In the genomic region with DNA sequence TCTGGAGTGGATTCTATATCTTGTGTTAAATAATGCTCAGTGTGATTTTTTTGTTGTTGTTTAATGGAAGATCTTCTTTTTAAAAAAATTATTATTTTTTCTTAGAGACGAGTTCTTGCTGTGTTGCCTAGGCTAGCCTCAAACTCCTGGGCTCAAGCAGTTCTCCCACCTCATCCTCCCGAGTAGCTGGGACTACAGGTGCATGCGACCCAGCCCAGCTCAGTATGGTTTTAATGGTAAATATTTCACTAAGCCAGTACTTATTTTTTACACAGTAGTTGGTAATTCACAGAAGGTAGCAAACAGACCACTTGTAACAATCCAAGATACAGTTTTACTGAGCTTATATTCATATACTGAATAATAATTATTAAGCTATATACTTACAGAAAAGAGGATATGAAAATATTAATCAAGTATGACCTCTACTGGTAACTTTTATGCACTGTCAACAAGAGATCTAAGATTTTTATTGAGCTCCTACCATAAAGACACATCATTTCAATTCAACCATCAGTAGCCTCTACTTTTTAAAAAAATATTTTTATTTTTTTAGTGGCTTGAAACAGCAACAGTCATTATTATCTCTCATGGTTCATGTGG, we compare ENCODE assay signal across 9 cellular contexts. TPM values are rescaled to one million over a fixed set of nuclear protein-coding genes. Genes with fewer than 3 reads are reported as not detected.
DNase-seq lines count a peak whose midpoint lies in the region; ATAC-seq and TF ChIP-seq lines count a peak whose summit lies in the region.
"Had no signal": no experiment of that assay in that cellular context is flagged by ENCODE, and none has a peak within 500 bp of the region (broad histone marks: within the 10 kb centered on the region; RNA-seq: fewer than 3 reads in every experiment).

No MANE protein-coding gene starts in this region.

- no peaks in the 10 kb centered on the region for H4K20me1 ChIP-seq in H9 (ENCODE audit: control insufficient read depth, insufficient read depth, insufficient read length)

- no peak overlapping the region for H3K9ac ChIP-seq in H9 (ENCODE audit: extremely low read depth, insufficient read length, low read length)

- no peaks in the 10 kb centered on the region for H3K23me2 ChIP-seq in H9 (ENCODE audit: insufficient read length, low read depth, low read length, poor library complexity, severe bottlenecking)

- no peaks in the 10 kb centered on the region for H3K36me3 Mint-ChIP-seq in H9 (ENCODE audit: insufficient read depth in 1 of 3, low read depth in 3 of 3)
- H3K36me3 Mint-ChIP-seq in T-cell, result peaks cover 20% of the 10 kb centered on the region

- TF ChIP-seq CTCF in H9 (conservative IDR thresholded peaks at IDR 0.05) (peak; percentile 45; the same call in 2 of the 3 replicates), upper lobe of left lung (IDR thresholded peaks at IDR 0.05) (peak; percentile 32 to 59 (median 50))

- no peak overlapping the region for H2AFZ ChIP-seq in H9 (ENCODE audit: low read length)

- H3K27me3 ChIP-seq in H9 (ENCODE audit: insufficient read depth, low read length) (no peaks in the 10 kb centered on the region), upper lobe of left lung (no peaks in the 10 kb centered on the region)

- no peak for TF ChIP-seq POLR2A in upper lobe of left lung (IDR thresholded peaks at IDR 0.05)

- no peak overlapping the region for H3K4me3 Mint-ChIP-seq in H9
- H3K4me3 Mint-ChIP-seq in T-cell, result no peak overlapping the region

- H3K9me3 Mint-ChIP-seq in H9, result no peaks in the 10 kb centered on the region; a peak in 1 of 5 replicates
- peaks cover 0 to 7% (median 0%) of the 10 kb centered on the region in 3 donors for H3K9me3 Mint-ChIP-seq in T-cell

- H3K4me2 ChIP-seq in H9 (ENCODE audit: insufficient read depth, insufficient read length, low read length), result no peak overlapping the region

- H3K56ac ChIP-seq in H9 (ENCODE audit: insufficient read length, low read depth, low read length), result no peak overlapping the region

- no peak overlapping the region for H3K14ac ChIP-seq in H9 (ENCODE audit: insufficient read depth, low read length)

- H3K79me1 ChIP-seq in H9 (ENCODE audit: insufficient read depth, low read depth, low read length, poor library complexity, severe bottlenecking), result no peaks in the 10 kb centered on the region

- CTCF ChIA-PET in T-cell (lab: Charles Lee), result interaction anchor here (0.5 to 2.1 kb wide), 49 partner anchors 8 to 856 kb away, joined by 3 to 35 read pairs (median 4); a partner anchor contains a TSS

- no peak overlapping the region for H3T11ph ChIP-seq in H9 (ENCODE audit: low read length)

- H4K91ac ChIP-seq in H9 (ENCODE audit: insufficient read length, low read depth, low read length), result no peak overlapping the region

- DNase-seq in AML-193 (lab: John Stamatoyannopoulos, UW), result peak; percentile 22 to 51
- no peak for DNase-seq in H9
- no peak for DNase-seq in T-cell
- DNase-seq in left ventricle myocardium superior, result no peak
- no peak for DNase-seq in upper lobe of left lung
- DNase-seq in caudate nucleus (lab: John Stamatoyannopoulos, UW), result no peak
- DNase-seq in stimulated activated naive CD4-positive, alpha-beta T cell treated with Interleukin-2 at 50 U/mL for 16 hours (lab: John Stamatoyannopoulos, UW), result no peak
- DNase-seq in NCI-H187 treated with DMSO at 0.1 percent for 48 hours (lab: John Stamatoyannopoulos, UW), result no peak

- H3K79me2 ChIP-seq in H9 (ENCODE audit: insufficient read depth, low read length), result no peaks in the 10 kb centered on the region

- ATAC-seq in T-cell (replicated peaks in 1 of 4) (peak in 3 of 4 experiments; percentile 48 to 66 (median 55)), left ventricle myocardium superior (peak; percentile 55), upper lobe of left lung (ENCODE audit: low FRiP score in 2 of 2) (peak in 1 of 2 donors; percentile 58)

- H2BK5ac ChIP-seq in H9 (ENCODE audit: insufficient read length, low read length), result no peak overlapping the region

- H2BK120ac ChIP-seq in H9 (ENCODE audit: low read depth, low read length, poor library complexity, severe bottlenecking), result no peak overlapping the region

- no peaks in the 10 kb centered on the region for H3K4me1 ChIP-seq in H9 (ENCODE audit: insufficient read depth, low read length)
- peaks cover 0 to 3% (median under 1%) of the 10 kb centered on the region in 4 donors for H3K4me1 ChIP-seq in upper lobe of left lung

- H3K4me3 ChIP-seq in upper lobe of left lung, result no peak overlapping the region

- H3K4me1 Mint-ChIP-seq in H9 (no peaks in the 10 kb centered on the region), T-cell (peaks cover 0 to 6% (median 0%) of the 10 kb centered on the region in 3 donors)

- WGBS in H9 (ENCODE audit: extremely low coverage, insufficient read length, low lambda C conversion rate), result no CpG with 5 or more reads among the region's 3 CpGs
- WGBS in upper lobe of left lung, 2 donors, result 83 to 85% methylated on average over 3 of the region's 3 CpGs

- no peak overlapping the region for H4K5ac ChIP-seq in H9 (ENCODE audit: insufficient read length, low read depth, low read length)

- peaks cover 0 to 31% (median 2%) of the 10 kb centered on the region in 4 donors for H3K36me3 ChIP-seq in upper lobe of left lung

- H3K27ac Mint-ChIP-seq in H9 (no peak overlapping the region), T-cell (no peak overlapping the region)

- TF ChIP-seq EP300 in upper lobe of left lung (IDR thresholded peaks at IDR 0.05), result no peak

- no peak overlapping the region for H3K4ac ChIP-seq in H9 (ENCODE audit: low read depth, low read length)

- no peak overlapping the region for H3K18ac ChIP-seq in H9 (ENCODE audit: insufficient read length, low read depth, low read length)

- H2BK20ac ChIP-seq in H9 (ENCODE audit: low read depth, low read length, poor library complexity, severe bottlenecking), result no peak overlapping the region

- H4K8ac ChIP-seq in H9 (replicated peaks; ENCODE audit: insufficient read length, low read depth, low read length), result no peak overlapping the region

- H3K27ac ChIP-seq in H9 (ENCODE audit: insufficient read length, low read depth, low read length) (no peak overlapping the region), upper lobe of left lung (no peak overlapping the region), caudate nucleus (ENCODE audit: low read depth, low read length) (no peak overlapping the region)

- H3K9me3 ChIP-seq in H9 (ENCODE audit: control insufficient read depth, low read depth, low read length) (no peaks in the 10 kb centered on the region), upper lobe of left lung (no peaks in the 10 kb centered on the region)

- no peak overlapping the region for H2AK5ac ChIP-seq in H9 (ENCODE audit: insufficient read length, low read length)

- no peaks in the 10 kb centered on the region for H3K27me3 Mint-ChIP-seq in H9 (ENCODE audit: low read depth)
- no peaks in the 10 kb centered on the region for H3K27me3 Mint-ChIP-seq in T-cell

- no peak overlapping the region for H3K23ac ChIP-seq in H9 (ENCODE audit: insufficient read length, low read depth, low read length)

- no peak overlapping the region for H2BK15ac ChIP-seq in H9 (ENCODE audit: low read depth, low read length)

- intact Hi-C loops in left ventricle myocardium superior (cut with micrococcal nuclease), result no loop called here

- POLR2A ChIA-PET in T-cell (lab: Charles Lee), result interaction anchor here (0.5 to 1.7 kb wide), 5 partner anchors 22 to 583 kb away, joined by 3 to 9 read pairs (median 3); a partner anchor contains a TSS

- H2BK12ac ChIP-seq in H9 (ENCODE audit: insufficient read length, low read depth, low read length), result no peak overlapping the region

RNA-seq across cellular contexts. Expression of a gene that starts 6.1 kb away (rescaled TPM):
- total RNA-seq in H9 (2021) (91.5 and 93.2 TPM in 2 replicates), T-cell (10 to 100 TPM; 34.3 to 85.8 (median 71.9) TPM), left ventricle myocardium superior (814 TPM), upper lobe of left lung (100 to 1,000 TPM in 5 of 6 donors, 10 to 100 TPM in 1; 57.6 to 914 (median 315) TPM)

RNA-seq across cellular contexts. Expression of a gene that starts 32.0 kb away (rescaled TPM):
- 18.9 and 20.2 TPM in 2 replicates for total RNA-seq in H9 (2021)
- 10 to 100 TPM; 37.1 to 60.0 (median 41.1) TPM for total RNA-seq in T-cell
- total RNA-seq in left ventricle myocardium superior, result 53.3 TPM
- total RNA-seq in upper lobe of left lung, result 10 to 100 TPM in 5 of 6 donors, 1 to 10 TPM in 1; 9.9 to 50.8 (median 26.9) TPM

RNA-seq across cellular contexts. Expression of a gene that starts 41.7 kb away (rescaled TPM):
- not detected in 2 replicates for total RNA-seq in H9 (2021)
- under 1 TPM in 1 of 5 donors, not detected in 4; 0.95 TPM for total RNA-seq in T-cell
- total RNA-seq in left ventricle myocardium superior, result not detected
- total RNA-seq in upper lobe of left lung, result 1 to 10 TPM in 1 of 6 donors, under 1 TPM in 1, not detected in 4; 0.77 to 1.3 TPM
- total RNA-seq: dermis microvascular lymphatic vessel endothelial cell had no signal

Comparison
In these comparisons a context has a peak if more than half of its experiments do, and no peak if none do; other contexts are left out.
1. DNase-seq: peak in AML-193 (2 of 2); none in H9 (single experiment), T-cell (0 of 34), left ventricle myocardium superior (single experiment), upper lobe of left lung (0 of 2), caudate nucleus (0 of 61), stimulated activated naive CD4-positive, alpha-beta T cell treated with Interleukin-2 at 50 U/mL for 16 hours (single experiment) and NCI-H187 treated with DMSO at 0.1 percent for 48 hours (single experiment).